ENCODE assay signal across 24 cellular contexts in the genomic region with DNA sequence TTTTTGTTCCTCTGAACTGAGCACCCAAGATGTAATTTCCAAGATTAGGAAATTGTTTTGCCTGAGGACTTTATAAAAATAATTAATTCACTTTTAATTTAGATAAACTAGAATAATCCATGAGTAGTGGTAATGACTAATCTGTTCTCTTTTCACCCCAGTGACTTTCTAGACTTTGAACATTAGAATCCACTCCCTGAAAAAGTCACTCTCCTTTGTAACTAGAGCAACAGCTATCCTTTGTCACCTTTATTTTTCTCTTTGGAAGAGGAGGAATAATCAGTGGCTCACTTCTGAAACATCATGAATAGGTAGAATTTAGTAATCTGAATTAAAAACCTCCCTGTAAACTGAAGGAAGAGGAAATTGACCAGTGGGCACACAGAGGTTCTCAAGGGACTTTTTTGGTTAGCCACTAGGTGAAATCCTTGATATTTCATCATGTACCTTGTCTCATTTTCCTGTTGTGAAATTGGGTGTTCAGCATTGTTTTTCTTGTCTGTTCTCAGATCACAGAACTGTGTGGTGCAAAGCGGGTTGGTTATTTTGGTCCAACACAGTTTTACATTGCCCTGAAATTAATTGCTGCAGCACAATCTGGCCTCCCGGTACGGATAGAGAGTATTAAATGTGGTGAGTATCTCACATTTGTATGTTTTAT. TPM values are rescaled to one million over a fixed set of nuclear protein-coding genes. Genes with fewer than 3 reads are reported as not detected.
DNase-seq lines count a peak whose midpoint lies in the region; ATAC-seq, FAIRE-seq and TF ChIP-seq lines count a peak whose summit lies in the region.
"Had no signal": no experiment of that assay in that cellular context is flagged by ENCODE, and none has a peak within 500 bp of the region (broad histone marks: within the 10 kb centered on the region; RNA-seq: fewer than 3 reads in every experiment).

No MANE protein-coding gene starts in this region.

- 4% methylated on average over 3 of the region's 3 CpGs for WGBS in HepG2 (ENCODE audit: low lambda C conversion rate)

- H3K4me3 Mint-ChIP-seq in CD4-positive, alpha-beta T cell, result no peak overlapping the region
- H3K4me3 Mint-ChIP-seq: CD8-positive, alpha-beta T cell; stimulated activated effector memory CD8-positive, alpha-beta T cell treated with anti-CD3 and anti-CD28 coated beads, Interleukin-12 subunit alpha, Interleukin-12 subunit beta, amount 100 ng/mL, for 72 hours; T-helper 1 cell treated with Interleukin-12 subunit alpha and Interleukin-12 subunit beta and Interleukin-4 antibody, amounts not matched to agents 30 μg/mL and 1 μg/mL, for 36 hours had no signal

- no TSS peak for BruUV-seq in HepG2 (replicated peaks; lab: Mats Ljungman, UMichigan)

- H3K36me3 ChIP-seq in HepG2 (replicated peaks in 1 of 2; ENCODE audit: control insufficient read depth in 1 of 2, insufficient read depth in 2 of 2, low read length in 2 of 2), result no peaks in the 10 kb centered on the region
- H3K36me3 ChIP-seq: right atrium auricular region had no signal

- TF ChIP-seq CTCF in HepG2 (CRISPR knock-in tag; IDR thresholded peaks at IDR 0.05), result no peak
- no peak for TF ChIP-seq CTCF in CD4-positive, alpha-beta T cell (IDR thresholded peaks at IDR 0.05)

- DNase-seq in AML-193 (lab: John Stamatoyannopoulos, UW) (peak; percentile 55 to 68), NOMO-1 treated with DMSO at 0.1 percent for 48 hours (lab: John Stamatoyannopoulos, UW; ENCODE audit: unreplicated experiment) (peak; percentile 91), HepG2 (ENCODE audit: low spot score) (no peak), caudate nucleus (lab: John Stamatoyannopoulos, UW) (no peak), HTR-8/SVneo (ENCODE audit: insufficient read length, low spot score) (no peak)
- no peak for DNase-seq in CD4-positive, alpha-beta T cell
- DNase-seq: activated CD4-positive, alpha-beta T cell treated with anti-CD3 and anti-CD28 coated beads, Interleukin-2, amount 50 U/mL, for 4 hours; activated naive CD4-positive, alpha-beta T cell treated with Interleukin-2 at 50 U/mL for 16 hours; CD8-positive, alpha-beta T cell; foreskin keratinocyte; NCI-H1048; NCI-H2029 treated with DMSO at 0.1 percent for 48 hours; NCI-H510A; nucleus accumbens; SHP77; testis had no signal

- no peaks in the 10 kb centered on the region for H3K79me2 ChIP-seq in HepG2 (ENCODE audit: insufficient read depth, low read length)

- TF ChIP-seq EP300 in HepG2 (IDR thresholded peaks at IDR 0.05; ENCODE audit: low read depth in 2 of 2, low read length in 2 of 2), result no peak
- TF ChIP-seq EP300 in HepG2 (CRISPR knock-in tag; IDR thresholded peaks at IDR 0.05; ENCODE audit: borderline replicate concordance), result no peak

- H3K27me3 Mint-ChIP-seq in CD4-positive, alpha-beta T cell, result peaks cover 4% of the 10 kb centered on the region

- TF ChIP-seq POLR2A in HepG2 (IDR thresholded peaks at IDR 0.05; ENCODE audit: insufficient read depth in 1 of 2, low read depth in 2 of 2, low read length in 2 of 2), result no peak

- H3K27ac Mint-ChIP-seq in CD4-positive, alpha-beta T cell, result no peak overlapping the region
- H3K27ac Mint-ChIP-seq: CD8-positive, alpha-beta T cell; stimulated activated effector memory CD8-positive, alpha-beta T cell treated with anti-CD3 and anti-CD28 coated beads, Interleukin-12 subunit alpha, Interleukin-12 subunit beta, amount 100 ng/mL, for 72 hours; T-helper 1 cell treated with Interleukin-12 subunit alpha and Interleukin-12 subunit beta and Interleukin-4 antibody, amounts not matched to agents 30 μg/mL and 1 μg/mL, for 36 hours had no signal

- H3K4me1 ChIP-seq in HepG2 (ENCODE audit: insufficient read depth, low read length), result peaks cover 9% of the 10 kb centered on the region
- H3K4me1 ChIP-seq: foreskin keratinocyte, right atrium auricular region, testis had no signal

- H3K9ac ChIP-seq in HepG2 (ENCODE audit: insufficient read depth, low read depth, low read length), result no peak overlapping the region

- H3K27ac ChIP-seq in HepG2 (ENCODE audit: extremely low read length, insufficient read depth, low read length) (no peak overlapping the region), caudate nucleus (ENCODE audit: low read depth, low read length) (no peak overlapping the region)
- no peak overlapping the region for H3K27ac ChIP-seq in CD4-positive, alpha-beta T cell (ENCODE audit: low read depth, low read length)
- H3K27ac ChIP-seq: coronary artery, foreskin keratinocyte, right atrium auricular region, testis, VCaP had no signal

- H4K20me1 ChIP-seq in HepG2 (ENCODE audit: insufficient read depth, low read length), result no peaks in the 10 kb centered on the region

- H3K4me1 Mint-ChIP-seq in CD4-positive, alpha-beta T cell (ENCODE audit: low read depth), result peaks cover 10% of the 10 kb centered on the region

- no peaks in the 10 kb centered on the region for H3K36me3 Mint-ChIP-seq in CD4-positive, alpha-beta T cell (ENCODE audit: low read depth)
- H3K36me3 Mint-ChIP-seq: CD8-positive, alpha-beta T cell; stimulated activated effector memory CD8-positive, alpha-beta T cell treated with anti-CD3 and anti-CD28 coated beads, Interleukin-12 subunit alpha, Interleukin-12 subunit beta, amount 100 ng/mL, for 72 hours had no signal

- TF ChIP-seq RAD21 in HepG2 (CRISPR knock-in tag; IDR thresholded peaks at IDR 0.05), result no peak

- H3K27me3 ChIP-seq in HepG2 (ENCODE audit: control insufficient read depth in 1 of 2, insufficient read depth in 2 of 2, low read length in 2 of 2), result no peaks in the 10 kb centered on the region
- H3K27me3 ChIP-seq in CD4-positive, alpha-beta T cell (ENCODE audit: control insufficient read depth, insufficient read depth, low read length), result no peaks in the 10 kb centered on the region
- H3K27me3 ChIP-seq: foreskin keratinocyte, right atrium auricular region, testis had no signal

- H3K9me3 ChIP-seq in HepG2 (ENCODE audit: low read length), result no peaks in the 10 kb centered on the region
- H3K9me3 ChIP-seq in CD4-positive, alpha-beta T cell (ENCODE audit: control insufficient read depth, low read length), result no peaks in the 10 kb centered on the region
- H3K9me3 ChIP-seq: right atrium auricular region, testis had no signal

- FAIRE-seq in colon (lab: Jason Lieb, UNC) (peak; percentile 79), HepG2 (lab: Jason Lieb, UNC) (no peak), HTR-8/SVneo (lab: Jason Lieb, UNC) (no peak)
- FAIRE-seq: endometrium had no signal

- no peak overlapping the region for H3K4me2 ChIP-seq in HepG2 (ENCODE audit: low read depth, low read length)

- CTCF ChIA-PET in HepG2 (lab: Yijun Ruan, JAX; ENCODE audit: low intra/inter-chr PET ratio, low total read pairs), result interaction anchor here (1.0 kb wide), 1 partner anchor 41 kb away, joined by 3 read pairs; no protein-coding TSS in a partner anchor
- CTCF ChIA-PET in CD4-positive, alpha-beta T cell (lab: Charles Lee), result no interaction called here

- H2AFZ ChIP-seq in HepG2 (ENCODE audit: low read length), result no peak overlapping the region

- ATAC-seq in HepG2, result no peak
- ATAC-seq in CD4-positive, alpha-beta T cell (ENCODE audit: poor library complexity), result no peak
- no peak for ATAC-seq in HG03342 (IDR thresholded peaks at IDR 0.05; ENCODE audit: unreplicated experiment)
- ATAC-seq: CD8-positive, alpha-beta T cell; foreskin keratinocyte; stimulated activated effector memory CD8-positive, alpha-beta T cell treated with anti-CD3 and anti-CD28 coated beads, Interleukin-12 subunit alpha, Interleukin-12 subunit beta, amount 100 ng/mL, for 72 hours had no signal

- intact Hi-C loops in HepG2 (cut with micrococcal nuclease; ENCODE audit: unreplicated experiment), result loop anchor here (5.0 kb wide), 1 partner anchor 41 kb away; no protein-coding TSS in a partner anchor
- intact Hi-C loops in CD4-positive, alpha-beta T cell (cut with DNase I, micrococcal nuclease), result no loop called here

- in situ Hi-C loops in HepG2 (cut with HindIII; ENCODE audit: extremely low pct_ligation_motif_present, low pct_unique_long_range_greater_than_20kb), result no loop called here

- H3K4me3 ChIP-seq in HepG2 (replicated peaks in 1 of 3; ENCODE audit: insufficient read depth in 1 of 3, low read depth in 2 of 3, low read length in 3 of 3), result no peak overlapping the region
- H3K4me3 ChIP-seq: coronary artery, right atrium auricular region, testis had no signal

- H3K9me3 Mint-ChIP-seq in CD4-positive, alpha-beta T cell, result no peaks in the 10 kb centered on the region
- H3K9me3 Mint-ChIP-seq: CD8-positive, alpha-beta T cell; stimulated activated effector memory CD8-positive, alpha-beta T cell treated with anti-CD3 and anti-CD28 coated beads, Interleukin-12 subunit alpha, Interleukin-12 subunit beta, amount 100 ng/mL, for 72 hours; T-helper 1 cell treated with Interleukin-12 subunit alpha and Interleukin-12 subunit beta and Interleukin-4 antibody, amounts not matched to agents 30 μg/mL and 1 μg/mL, for 36 hours had no signal

- POLR2A ChIA-PET in HepG2 (lab: Yijun Ruan, JAX), result no interaction called here
- POLR2A ChIA-PET in CD4-positive, alpha-beta T cell (lab: Charles Lee), result no interaction called here

TF ChIP-seq in HepG2, 621 proteins besides CTCF, POLR2A, EP300 and RAD21 (continues in another document):
- TF ChIP-seq POGZ (CRISPR knock-in tag; IDR thresholded peaks at IDR 0.05) (no peak), CEBPB (IDR thresholded peaks at IDR 0.05; ENCODE audit: borderline replicate concordance, low read depth, low read length) (0 out of 2 replicates have a peak, but pooled peaks have one; percentile 52)

RNA-seq across cellular contexts. Expression of a gene that starts 59.4 kb away (rescaled TPM):
- 0.58 and 0.84 TPM in 2 replicates for total RNA-seq in HepG2 (2016; rRNA removed; fragmentation: Illumina TruSeq; extraction: Trizol)
- total RNA-seq in HepG2 (2016; cell fraction: cytosol; rRNA removed; fragmentation: Illumina TruSeq; extraction: Trizol; ENCODE audit: low read depth), result 0.79 and 1.2 TPM in 2 replicates
- 0.43 and 0.73 TPM in 2 replicates for total RNA-seq in HepG2 (2016; cell fraction: insoluble cytoplasmic fraction; rRNA removed; fragmentation: Illumina TruSeq; extraction: Trizol)
- total RNA-seq in HepG2 (2016; cell fraction: membrane; rRNA removed; fragmentation: Illumina TruSeq; extraction: Trizol), result 0.34 and 0.41 TPM in 2 replicates
- 0.44 and 0.47 TPM in 2 replicates for total RNA-seq in HepG2 (2016; cell fraction: nucleus; rRNA removed; fragmentation: Illumina TruSeq; extraction: Trizol)
- 0.05 and 0.09 TPM in 2 replicates for polyA plus RNA-seq in HepG2 (2011; rRNA removed)
- polyA plus RNA-seq in HepG2 (2011; cell fraction: cytosol; rRNA removed), result 0.04 and 0.13 TPM in 2 replicates
- 0.05 and 0.09 TPM in 2 replicates for polyA plus RNA-seq in HepG2 (2011; cell fraction: nucleus; rRNA removed)
- polyA plus RNA-seq in HepG2 (2012), result 0.23 and 1.3 TPM in 2 replicates
- 0.20 and 0.40 TPM in 2 replicates for polyA plus RNA-seq in HepG2 (2016; cell fraction: cytosol; fragmentation: Illumina TruSeq; extraction: Trizol; ENCODE audit: low read depth)
- 0.49 and 0.75 TPM in 2 replicates for polyA plus RNA-seq in HepG2 (2016; cell fraction: insoluble cytoplasmic fraction; fragmentation: Illumina TruSeq; extraction: Trizol; ENCODE audit: low read depth)
- polyA plus RNA-seq in HepG2 (2016; cell fraction: membrane; fragmentation: Illumina TruSeq; extraction: Trizol; ENCODE audit: low read depth), result 0.49 and 0.51 TPM in 2 replicates
- 0.45 and 0.57 TPM in 2 replicates for polyA plus RNA-seq in HepG2 (2016; cell fraction: nucleus; fragmentation: Illumina TruSeq; extraction: Trizol; ENCODE audit: insufficient read depth, low read depth)
- polyA minus RNA-seq in HepG2 (2011; rRNA and poly(A)+ RNA removed; ENCODE audit: low replicate concordance), result 0.34 and 6.5 TPM in 2 replicates
- 0.10 and 0.26 TPM in 2 replicates for polyA minus RNA-seq in HepG2 (2011; cell fraction: cytosol; rRNA and poly(A)+ RNA removed)
- 0.64 and 0.75 TPM in 2 replicates for polyA minus RNA-seq in HepG2 (2011; cell fraction: nucleus; rRNA and poly(A)+ RNA removed)
- under 1 TPM; 0.53 to 0.60 TPM for total RNA-seq in CD4-positive, alpha-beta T cell

Comparison
In these comparisons a context has a peak if more than half of its experiments do, and no peak if none do; other contexts are left out.
1. DNase-seq: peak in AML-193 (2 of 2) and NOMO-1 treated with DMSO at 0.1 percent for 48 hours (single experiment); none in HepG2 (single experiment), CD4-positive, alpha-beta T cell (0 of 10), caudate nucleus (0 of 61) and HTR-8/SVneo (single experiment).